Comparison of ENCODE assay signal across 15 cellular contexts in the genomic region with DNA sequence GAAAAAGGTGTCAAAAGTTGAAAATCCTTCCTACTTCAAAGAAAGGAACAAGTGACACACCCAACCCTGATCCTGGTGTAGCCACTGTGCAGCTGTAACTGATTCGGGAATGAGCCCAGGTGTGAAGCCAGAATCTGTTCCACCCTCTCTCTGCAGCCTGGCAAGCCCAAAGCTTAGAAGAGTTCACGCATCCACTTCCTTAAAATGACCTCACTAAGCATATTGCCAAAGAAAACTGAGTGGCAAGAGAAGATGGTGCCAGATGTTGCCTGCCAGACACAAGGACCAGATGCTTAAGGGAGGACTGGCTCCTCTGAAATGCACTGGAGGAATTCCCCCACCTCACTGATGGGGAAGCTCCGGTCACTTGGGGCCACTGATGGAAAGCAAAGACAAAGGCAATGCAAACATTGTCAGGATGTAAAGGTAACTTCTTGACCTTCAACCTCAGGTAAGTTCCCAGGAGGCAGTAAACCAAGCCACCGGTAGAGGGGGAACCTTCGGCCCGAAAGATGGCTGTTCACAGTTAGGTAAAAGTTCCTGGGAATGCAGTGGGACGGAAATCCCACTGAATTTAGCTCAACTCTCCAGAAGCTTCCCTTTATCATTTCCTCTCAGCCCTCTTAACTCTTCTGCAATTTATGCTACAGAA.
DNase-seq lines count a peak whose midpoint lies in the region; ATAC-seq and TF ChIP-seq lines count a peak whose summit lies in the region.
"Had no signal": no experiment of that assay in that cellular context is flagged by ENCODE, and none has a peak within 500 bp of the region (broad histone marks: within the 10 kb centered on the region; RNA-seq: fewer than 3 reads in every experiment).

No MANE protein-coding gene starts in this region.

- intact Hi-C loops in mucosa of descending colon (cut with DNase I, micrococcal nuclease) (no loop called here), posterior vena cava (cut with DNase I) (no loop called here), thyroid gland (cut with DNase I) (no loop called here)
- intact Hi-C loops in naive thymus-derived CD4-positive, alpha-beta T cell (cut with micrococcal nuclease), result no loop called here

- H3K4me3 Mint-ChIP-seq in naive thymus-derived CD4-positive, alpha-beta T cell, result no peak overlapping the region
- H3K4me3 Mint-ChIP-seq: activated CD4-positive, alpha-beta memory T cell treated with anti-CD3 and anti-CD28 coated beads for 36 hours; CD8-positive, alpha-beta T cell had no signal

- peak; percentile 12 for DNase-seq in MV-4-11 (lab: John Stamatoyannopoulos, UW)
- no peak for DNase-seq in epithelial cell of esophagus (ENCODE audit: low read depth)
- DNase-seq in mucosa of descending colon, result no peak
- DNase-seq in central memory CD4-positive, alpha-beta T cell, result no peak
- DNase-seq in posterior vena cava (ENCODE audit: low spot score), result no peak
- DNase-seq in thyroid gland, result no peak
- DNase-seq in naive thymus-derived CD4-positive, alpha-beta T cell, result no peak
- DNase-seq: activated CD4-positive, alpha-beta memory T cell treated with anti-CD3 and anti-CD28 coated beads for 36 hours; aorta; CD8-positive, alpha-beta T cell; effector CD8-positive, alpha-beta T cell; nucleus accumbens had no signal

- peaks cover 0 to 2% (median 0%) of the 10 kb centered on the region in 11 donors for H3K9me3 Mint-ChIP-seq in naive thymus-derived CD4-positive, alpha-beta T cell
- H3K9me3 Mint-ChIP-seq: activated CD4-positive, alpha-beta memory T cell treated with anti-CD3 and anti-CD28 coated beads for 36 hours; activated T-helper 2 cell treated with anti-CD3 and anti-CD28 coated beads, Interferon-gamma antibody, Interleukin-2, Interleukin-4, amounts not matched to agents 10 μg/mL and 5 μg/mL and 100 μg/mL, durations not matched to agents 14 hours and 24 hours and 36 hours; CD8-positive, alpha-beta T cell had no signal

- H3K4me1 Mint-ChIP-seq in naive thymus-derived CD4-positive, alpha-beta T cell, result no peaks in the 10 kb centered on the region

- no peak overlapping the region for H3K27ac Mint-ChIP-seq in naive thymus-derived CD4-positive, alpha-beta T cell
- H3K27ac Mint-ChIP-seq: activated CD4-positive, alpha-beta memory T cell treated with anti-CD3 and anti-CD28 coated beads for 36 hours; activated T-helper 2 cell treated with anti-CD3 and anti-CD28 coated beads, Interferon-gamma antibody, Interleukin-2, Interleukin-4, amounts not matched to agents 10 μg/mL and 5 μg/mL and 100 μg/mL, durations not matched to agents 14 hours and 24 hours and 36 hours; CD8-positive, alpha-beta T cell had no signal

- no peak for TF ChIP-seq POLR2A in thyroid gland (IDR thresholded peaks at IDR 0.05)

- H3K36me3 ChIP-seq in mucosa of descending colon (ENCODE audit: low read depth) (no peaks in the 10 kb centered on the region), thyroid gland (no peaks in the 10 kb centered on the region)
- no peaks in the 10 kb centered on the region for H3K36me3 ChIP-seq in naive thymus-derived CD4-positive, alpha-beta T cell (ENCODE audit: control insufficient read depth in 2 of 3, insufficient read depth in 3 of 3, low read length in 3 of 3)

- peak; percentile 28 for ATAC-seq in mucosa of descending colon
- ATAC-seq in naive thymus-derived CD4-positive, alpha-beta T cell, result no peak
- ATAC-seq: CD8-positive, alpha-beta T cell had no signal

- no peak overlapping the region for H3K27ac ChIP-seq in thyroid gland
- no peak overlapping the region for H3K27ac ChIP-seq in naive thymus-derived CD4-positive, alpha-beta T cell (ENCODE audit: low read depth, low read length)

- H3K9me3 ChIP-seq in mucosa of descending colon, result no peaks in the 10 kb centered on the region
- no peaks in the 10 kb centered on the region for H3K9me3 ChIP-seq in thyroid gland
- no peaks in the 10 kb centered on the region for H3K9me3 ChIP-seq in naive thymus-derived CD4-positive, alpha-beta T cell (ENCODE audit: control insufficient read depth in 2 of 3, low read length in 3 of 3)

- H3K4me3 ChIP-seq in epithelial cell of esophagus (ENCODE audit: low read length), result no peak overlapping the region
- H3K4me3 ChIP-seq in mucosa of descending colon, result no peak overlapping the region
- H3K4me3 ChIP-seq in thyroid gland (replicated peaks in 1 of 3), result no peak overlapping the region
- H3K4me3 ChIP-seq in naive thymus-derived CD4-positive, alpha-beta T cell (ENCODE audit: low read length), result no peak overlapping the region
- H3K4me3 ChIP-seq: smooth muscle cell had no signal

- POLR2A ChIA-PET in naive thymus-derived CD4-positive, alpha-beta T cell (lab: Charles Lee), result no interaction called here

- no peaks in the 10 kb centered on the region for H3K27me3 Mint-ChIP-seq in naive thymus-derived CD4-positive, alpha-beta T cell
- H3K27me3 Mint-ChIP-seq: activated CD4-positive, alpha-beta memory T cell treated with anti-CD3 and anti-CD28 coated beads for 36 hours had no signal

- no peaks in the 10 kb centered on the region for H3K27me3 ChIP-seq in thyroid gland
- H3K27me3 ChIP-seq in naive thymus-derived CD4-positive, alpha-beta T cell (ENCODE audit: control insufficient read depth in 2 of 2, insufficient read depth in 2 of 2, low read length in 2 of 2), result no peaks in the 10 kb centered on the region

- CTCF ChIA-PET in naive thymus-derived CD4-positive, alpha-beta T cell (lab: Charles Lee), result no interaction called here

- WGBS in thyroid gland, 2 donors, result 62 to 65% methylated on average over 7 of the region's 7 CpGs

- H3K4me1 ChIP-seq in mucosa of descending colon (ENCODE audit: low read depth) (no peaks in the 10 kb centered on the region), thyroid gland (no peaks in the 10 kb centered on the region)
- no peaks in the 10 kb centered on the region for H3K4me1 ChIP-seq in naive thymus-derived CD4-positive, alpha-beta T cell (ENCODE audit: control insufficient read depth in 2 of 2, insufficient read depth in 2 of 2, low read length in 2 of 2)

- H3K36me3 Mint-ChIP-seq in naive thymus-derived CD4-positive, alpha-beta T cell, result no peaks in the 10 kb centered on the region
- H3K36me3 Mint-ChIP-seq: activated CD4-positive, alpha-beta memory T cell treated with anti-CD3 and anti-CD28 coated beads for 36 hours; CD8-positive, alpha-beta T cell had no signal

- TF ChIP-seq CTCF in GM12874 (IDR thresholded peaks at IDR 0.05; ENCODE audit: insufficient read depth, low read depth, low read length), result peak; percentile 11; the same call in 1 of the 2 replicates
- peak; percentile 38 for TF ChIP-seq CTCF in epithelial cell of esophagus (IDR thresholded peaks at IDR 0.05; ENCODE audit: insufficient read depth, low read depth, low read length, missing control alignments)
- no peak for TF ChIP-seq CTCF in mucosa of descending colon (IDR thresholded peaks at IDR 0.05)
- peak in 1 of 6 experiments; percentile 18 for TF ChIP-seq CTCF in thyroid gland (IDR thresholded peaks at IDR 0.05)
